ENCODE assay signal across 22 cellular contexts in genomic region chr3:2920103-2920502, GRCh38.
A peak's percentile ranks its signal among the peaks of the same experiment; 100 is the strongest.
DNase-seq lines count a peak whose midpoint lies in the region; ATAC-seq, FAIRE-seq and TF ChIP-seq lines count a peak whose summit lies in the region.
"Had no signal": no experiment of that assay in that cellular context is flagged by ENCODE, and none has a peak within 500 bp of the region (broad histone marks: within the 10 kb centered on the region; RNA-seq: fewer than 3 reads in every experiment).

No MANE protein-coding gene starts in this region.

- no peak for FAIRE-seq in H54 (lab: Jason Lieb, UNC)

- no peak for TF ChIP-seq POLR2A in H54 (IDR thresholded peaks at IDR 0.05; ENCODE audit: low read depth, low read length)

- DNase-seq in H54 (ENCODE audit: insufficient read length, low spot score): no peak
- no peak for DNase-seq in sciatic nerve (ENCODE audit: low spot score)
- DNase-seq in HuH-7 (ENCODE audit: low spot score): no peak
- DNase-seq: activated CD4-positive, alpha-beta T cell treated with anti-CD3 and anti-CD28 coated beads, Interleukin-2, amount 10 ng/mL, durations not matched to agents 7 days and 5 days; activated T-cell treated with anti-CD3 and anti-CD28 coated beads for 4 hours; Caco-2; GOT3; hypothalamus; kidney; mesenchymal stem cell; natural killer cell; NCI-H1694; posterior cingulate gyrus; stimulated activated CD4-positive, alpha-beta T cell treated with anti-CD3 and anti-CD28 coated beads, Interleukin-4, amount 100 ng/mL, for 24 hours; substantia nigra had no signal

- intact Hi-C loops in sciatic nerve (cut with DNase I): no loop called here

- peak; percentile 70 for ATAC-seq in GM18520 (IDR thresholded peaks at IDR 0.05; ENCODE audit: unreplicated experiment)
- peak; percentile 75 for ATAC-seq in GM21447 (IDR thresholded peaks at IDR 0.05; ENCODE audit: unreplicated experiment)
- ATAC-seq in HG02973 (IDR thresholded peaks at IDR 0.05; ENCODE audit: unreplicated experiment): peak; percentile 71
- ATAC-seq in HG03575 (IDR thresholded peaks at IDR 0.05; ENCODE audit: extremely low read depth, insufficient number of reproducible peaks, low FRiP score, unreplicated experiment): peak; percentile 66
- ATAC-seq in sciatic nerve: no peak
- no peak for ATAC-seq in GM18517 (IDR thresholded peaks at IDR 0.05; ENCODE audit: unreplicated experiment)
- ATAC-seq: natural killer cell, Panc1, SK-N-SH treated with all-trans-retinoic acid at 6 μM for 48 hours had no signal

Comparison
In these comparisons a context has a peak if more than half of its experiments do, and no peak if none do; other contexts are left out.
1. ATAC-seq: peak in GM18520 (single experiment), GM21447 (single experiment), HG02973 (single experiment) and HG03575 (single experiment); none in sciatic nerve (single experiment) and GM18517 (single experiment).